ENCODE assay signal across 8 cellular contexts in the genomic region with DNA sequence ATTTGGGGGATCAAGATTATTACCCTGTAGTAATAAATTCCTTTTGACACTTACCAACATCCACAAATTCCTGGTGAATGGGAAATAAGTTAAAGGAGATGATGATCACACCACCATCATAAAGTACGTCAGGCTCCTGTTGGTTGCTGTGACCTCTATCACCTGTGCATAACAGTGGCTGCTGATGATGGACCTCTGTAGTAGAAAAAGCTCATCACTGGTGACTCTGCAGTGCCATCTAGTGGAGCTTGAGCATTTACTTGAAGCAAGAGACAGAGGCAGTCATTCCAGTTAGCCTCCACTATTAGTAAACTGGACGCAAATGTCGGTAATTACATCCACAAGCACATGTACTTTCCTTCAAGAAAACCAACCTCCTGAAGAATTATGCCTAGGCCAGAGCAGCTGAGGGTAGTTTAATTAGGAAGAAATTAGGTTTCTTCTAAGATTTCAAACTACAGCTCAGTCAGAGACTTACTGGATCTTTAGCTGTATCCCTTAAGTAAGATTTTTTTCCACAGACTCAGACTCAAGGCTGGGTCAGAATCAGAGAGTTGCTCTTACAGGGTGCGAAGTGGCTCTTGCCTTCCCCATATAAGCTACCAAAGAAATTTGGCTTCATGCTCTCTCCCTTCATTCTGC.
A peak's percentile ranks its signal among the peaks of the same experiment; 100 is the strongest.
DNase-seq lines count a peak whose midpoint lies in the region; ATAC-seq and TF ChIP-seq lines count a peak whose summit lies in the region.

No MANE protein-coding gene starts in this region.

- H3K4me3 ChIP-seq in GM12875 (ENCODE audit: low read depth, low read length): no peak overlapping the region

- peak; percentile 69 for DNase-seq in NCI-H2029 treated with DMSO at 0.1 percent for 48 hours (lab: John Stamatoyannopoulos, UW)
- peak; percentile 85 for DNase-seq in T1000 (lab: John Stamatoyannopoulos, UW)
- peak; percentile 62 for DNase-seq in brain pericyte (ENCODE audit: low read depth, low spot score)
- peak; percentile 94 for DNase-seq in inferior parietal cortex (ENCODE audit: extremely low spot score)
- DNase-seq in stimulated activated CD4-positive, alpha-beta T cell treated with anti-CD3 and anti-CD28 coated beads, Interleukin-1b, Interleukin-23, amount 100 ng/mL, for 24 hours (ENCODE audit: low read depth in 4 of 4, low spot score in 1 of 4): peak; percentile 47 to 60 (median 52)
- no peak for DNase-seq in OCI-M2 (lab: John Stamatoyannopoulos, UW; ENCODE audit: unreplicated experiment)

- peak; percentile 95 for ATAC-seq in HG02938 (IDR thresholded peaks at IDR 0.05; ENCODE audit: unreplicated experiment)

- TF ChIP-seq CTCF in GM12875 (IDR thresholded peaks at IDR 0.05; ENCODE audit: borderline replicate concordance, insufficient read depth, low read depth, low read length): peak; percentile 71; the same call in 1 of the 2 replicates
